Comparison of ENCODE assay signal across 8 cellular contexts in the genomic region with DNA sequence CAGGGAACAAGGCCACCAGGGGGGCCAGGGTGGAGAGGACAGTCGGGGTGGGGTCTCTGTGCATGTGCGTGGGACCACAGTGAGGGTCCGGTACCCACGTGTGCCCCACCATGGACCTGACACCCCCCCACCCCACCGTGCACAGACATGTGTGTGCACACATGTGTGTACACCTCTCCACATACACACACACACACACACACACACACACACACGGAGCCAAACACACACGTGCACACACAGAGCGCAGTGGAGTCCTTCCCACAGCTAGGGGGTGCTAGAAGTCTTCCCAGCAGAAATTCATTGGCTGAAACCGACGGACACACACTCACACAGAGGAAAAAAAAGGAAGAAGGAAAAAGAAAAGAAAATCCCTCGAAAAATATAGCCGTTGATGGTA. TPM values are rescaled to one million over a fixed set of nuclear protein-coding genes. Genes with fewer than 3 reads are reported as not detected.
DNase-seq lines count a peak whose midpoint lies in the region; ATAC-seq and TF ChIP-seq lines count a peak whose summit lies in the region.

No MANE protein-coding gene starts in this region.

- no peak overlapping the region for H3K27ac ChIP-seq in C4-2B

- TF ChIP-seq CTCF in C4-2B (conservative IDR thresholded peaks at IDR 0.05) = peak; percentile 94
- TF ChIP-seq CTCF in GM20000 (IDR thresholded peaks at IDR 0.05; ENCODE audit: extremely low read depth, missing control alignments) = peak; percentile 79

- DNase-seq in GM20000 (ENCODE audit: low spot score) (peak; percentile 78), NCI-H2081 (lab: John Stamatoyannopoulos, UW) (peak; percentile 67 to 83), T-helper 9 cell (peak; percentile 37), cerebellum (ENCODE audit: low spot score) (peak; percentile 19), left colon (peak; percentile 51 to 60)
- DNase-seq in stimulated activated naive CD4-positive, alpha-beta T cell treated with Interleukin-2 at 50 U/mL for 16 hours (lab: John Stamatoyannopoulos, UW) = peak; percentile 27

- ATAC-seq in left colon = peak; percentile 88
- ATAC-seq in HG03097 (IDR thresholded peaks at IDR 0.05; ENCODE audit: low FRiP score, unreplicated experiment) = no peak

- intact Hi-C loops in left colon (cut with DNase I, micrococcal nuclease) = no loop called here

RNA-seq across cellular contexts. Expression of a gene that starts 42.8 kb away (rescaled TPM):
- total RNA-seq in cerebellum = 24.1 TPM
- total RNA-seq in left colon = 10 to 100 TPM; 21.4 to 32.9 TPM

Comparison
In these comparisons a context has a peak if more than half of its experiments do, and no peak if none do; other contexts are left out.
1. DNase-seq: peak in every context shown above with its lines; median percentile 78 in GM20000; 75 in NCI-H2081; 56 in left colon; 37 in T-helper 9 cell; 27 in stimulated activated naive CD4-positive, alpha-beta T cell treated with Interleukin-2 at 50 U/mL for 16 hours; 19 in cerebellum.